9 cellular contexts compared by ENCODE assay signal in the genomic region with DNA sequence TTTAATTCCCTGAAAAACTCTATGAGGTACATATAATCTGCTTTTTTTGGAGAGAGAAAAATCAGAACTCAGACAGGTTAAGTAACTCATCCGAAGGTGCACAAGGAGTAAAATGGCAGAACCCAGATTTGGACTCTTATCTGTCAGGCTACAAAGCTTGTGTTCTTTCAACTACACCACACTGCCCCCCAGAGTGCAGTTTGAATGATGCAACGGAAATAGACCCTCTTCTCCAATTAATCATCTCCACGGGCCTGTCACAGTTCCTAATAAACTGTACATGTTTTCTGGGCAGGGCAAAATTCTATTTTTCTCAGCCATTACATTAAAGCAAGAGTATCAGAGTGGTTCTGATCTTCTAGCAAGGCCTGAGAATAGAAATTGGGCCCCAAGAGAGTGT. TPM values are rescaled to one million over a fixed set of nuclear protein-coding genes. Genes with fewer than 3 reads are reported as not detected.
A peak's percentile ranks its signal among the peaks of the same experiment; 100 is the strongest.
DNase-seq lines count a peak whose midpoint lies in the region; ATAC-seq, FAIRE-seq and TF ChIP-seq lines count a peak whose summit lies in the region.
"Had no signal": no experiment of that assay in that cellular context is flagged by ENCODE, and none has a peak within 500 bp of the region (broad histone marks: within the 10 kb centered on the region; RNA-seq: fewer than 3 reads in every experiment).

No MANE protein-coding gene starts in this region.

- H3K36me3 ChIP-seq in NT2/D1 (ENCODE audit: insufficient read depth, insufficient read length, low read length) = no peaks in the 10 kb centered on the region
- H3K36me3 ChIP-seq in transverse colon = no peaks in the 10 kb centered on the region

- intact Hi-C loops in Calu3 (cut with micrococcal nuclease; ENCODE audit: unreplicated experiment) (loop anchor here (5.0 to 10.0 kb wide), 3 partner anchors 180 to 452 kb away; a partner anchor contains a TSS), transverse colon (cut with DNase I; ENCODE audit: low total_unique reads) (loop anchor here (5.0 kb wide), 1 partner anchor 995 kb away; no protein-coding TSS in a partner anchor)

- in situ Hi-C loops in transverse colon (cut with MboI; ENCODE audit: low pct_ligation_motif_present in 1 of 4, low pct_unique_long_range_greater_than_20kb in 1 of 4, low sequenced_read_pairs in 3 of 4) = no loop called here

- peak; percentile 12 for DNase-seq in Calu3
- DNase-seq in HT-29 (ENCODE audit: low spot score) = peak; percentile 43
- peak; percentile 23 for DNase-seq in NT2/D1 (ENCODE audit: low read depth, low spot score)
- peak; percentile 13 for DNase-seq in globus pallidus (ENCODE audit: low spot score)
- no peak for DNase-seq in transverse colon
- DNase-seq in frontal cortex (ENCODE audit: low spot score in 2 of 2) = no peak
- DNase-seq in midbrain (lab: John Stamatoyannopoulos, UW) = no peak

- H3K4me3 ChIP-seq in NT2/D1 (ENCODE audit: insufficient read length, low read depth) (no peak overlapping the region), transverse colon (no peak overlapping the region)

- H3K27me3 Mint-ChIP-seq in Calu3 (ENCODE audit: unreplicated experiment) = no peaks in the 10 kb centered on the region

- FAIRE-seq in frontal cortex (lab: Jason Lieb, UNC) = no peak

- no peak overlapping the region for H3K4me3 Mint-ChIP-seq in Calu3 (ENCODE audit: low read depth, unreplicated experiment)
- H3K4me3 Mint-ChIP-seq: central memory CD8-positive, alpha-beta T cell had no signal

- no peak overlapping the region for H3K9ac ChIP-seq in NT2/D1 (ENCODE audit: insufficient read length, low read depth)

- no peak for TF ChIP-seq EP300 in transverse colon (IDR thresholded peaks at IDR 0.05; ENCODE audit: low read depth)

- H3K27ac ChIP-seq in transverse colon = no peak overlapping the region

- no peaks in the 10 kb centered on the region for H3K4me1 ChIP-seq in NT2/D1 (ENCODE audit: insufficient read depth, insufficient read length)
- no peaks in the 10 kb centered on the region for H3K4me1 ChIP-seq in transverse colon

- ATAC-seq in GM18870 (IDR thresholded peaks at IDR 0.05; ENCODE audit: unreplicated experiment) = peak; percentile 65

- CTCF ChIA-PET in Calu3 (lab: Charles Lee) = no interaction called here

- H3K27ac Mint-ChIP-seq in Calu3 (ENCODE audit: unreplicated experiment) = no peak overlapping the region

- no peak for TF ChIP-seq POLR2A in transverse colon (IDR thresholded peaks at IDR 0.05)

- no peak for TF ChIP-seq CTCF in Calu3 (IDR thresholded peaks at IDR 0.05; ENCODE audit: unreplicated experiment)
- no peak for TF ChIP-seq CTCF in transverse colon (IDR thresholded peaks at IDR 0.05)

- WGBS in transverse colon (ENCODE audit: low coverage in 1 of 2), 2 donors = 21% methylated on average over 3 of the region's 3 CpGs; no CpG with 5 or more reads in 1 of the 2 donors

- H3K27me3 ChIP-seq in NT2/D1 (ENCODE audit: insufficient read depth, insufficient read length) = no peaks in the 10 kb centered on the region
- H3K27me3 ChIP-seq in transverse colon = no peaks in the 10 kb centered on the region

- H3K36me3 Mint-ChIP-seq in Calu3 (ENCODE audit: insufficient read depth, unreplicated experiment) = no peaks in the 10 kb centered on the region

- BruUV-seq in Calu3 (replicated peaks; lab: Mats Ljungman, UMichigan) = no TSS peak

- no peaks in the 10 kb centered on the region for H3K9me3 Mint-ChIP-seq in Calu3 (ENCODE audit: low read depth, unreplicated experiment)
- H3K9me3 Mint-ChIP-seq: central memory CD8-positive, alpha-beta T cell had no signal

- no peaks in the 10 kb centered on the region for H3K9me3 ChIP-seq in NT2/D1 (ENCODE audit: insufficient read depth, low read length)
- no peaks in the 10 kb centered on the region for H3K9me3 ChIP-seq in transverse colon

- no peaks in the 10 kb centered on the region for H3K4me1 Mint-ChIP-seq in Calu3 (ENCODE audit: low read depth, unreplicated experiment)
- H3K4me1 Mint-ChIP-seq: central memory CD8-positive, alpha-beta T cell had no signal

RNA-seq across cellular contexts. Expression of a gene that starts 35.3 kb away (rescaled TPM):
- total RNA-seq in Calu3 (2022) (not detected in 2 replicates), transverse colon (not detected), frontal cortex (231 TPM)
- total RNA-seq in HT-29 (2014; rRNA removed; shearing (Covaris generic)) = not detected in 2 replicates

Comparison
In these comparisons a context has a peak if more than half of its experiments do, and no peak if none do; other contexts are left out.
1. DNase-seq: peak in Calu3 (single experiment), HT-29 (single experiment), NT2/D1 (single experiment) and globus pallidus (single experiment); none in transverse colon (single experiment), frontal cortex (0 of 2) and midbrain (single experiment).
2. RNA of a gene that starts 35.3 kb away (total RNA-seq): 231 TPM in frontal cortex (single experiment); not detected in Calu3, not detected in HT-29 and not detected in transverse colon; every median in the first group is over 100 times any median in the second.